1 cellular context compared by ENCODE assay signal in genomic region chr17:42034059-42034458, GRCh38.
TF ChIP-seq lines count a peak whose summit lies in the region.

No MANE protein-coding gene starts in this region.

TF ChIP-seq in GM23338, 12 proteins besides CTCF, POLR2A, EP300 and RAD21 (continued from another document):
- TF ChIP-seq ZNF462 (CRISPR knock-in tag; IDR thresholded peaks at IDR 0.05) (no peak), EZH2 (IDR thresholded peaks at IDR 0.05; ENCODE audit: low read depth, unreplicated experiment) (no peak), ZNF331 (CRISPR knock-in tag; IDR thresholded peaks at IDR 0.05; ENCODE audit: low read depth) (no peak), EZH2phosphoT487 (IDR thresholded peaks at IDR 0.05; ENCODE audit: unreplicated experiment) (no peak), NANOG (IDR thresholded peaks at IDR 0.05; ENCODE audit: borderline replicate concordance) (no peak), JUNB (IDR thresholded peaks at IDR 0.05; ENCODE audit: unreplicated experiment) (no peak), ZNF114 (CRISPR knock-in tag; IDR thresholded peaks at IDR 0.05) (no peak), STAT1 (IDR thresholded peaks at IDR 0.05; ENCODE audit: unreplicated experiment) (no peak)
